8 cellular contexts compared by ENCODE assay signal in genomic region chr3:71247221-71247947, GRCh38.
DNase-seq lines count a peak whose midpoint lies in the region; FAIRE-seq and TF ChIP-seq lines count a peak whose summit lies in the region.

No MANE protein-coding gene starts in this region.

- H3K27ac Mint-ChIP-seq in Calu3 (ENCODE audit: unreplicated experiment) = peak overlapping the region; percentile 89
- no peak overlapping the region for H3K27ac Mint-ChIP-seq in MCF 10A (ENCODE audit: low read depth, unreplicated experiment)
- peak overlapping the region; percentile 91 for H3K27ac Mint-ChIP-seq in mesothelial cell of epicardium

- no peak overlapping the region for H3K27ac ChIP-seq in WERI-Rb-1

- intact Hi-C loops in Calu3 (cut with micrococcal nuclease; ENCODE audit: unreplicated experiment) (loop anchor here (5.0 to 10.0 kb wide), 3 partner anchors 55 to 335 kb away; partner anchors contain the start of gene FOXP1), MCF 10A (cut with micrococcal nuclease) (no loop called here)

- POLR2A ChIA-PET in MCF 10A (lab: Yijun Ruan, JAX) = no interaction called here

- H3K36me3 Mint-ChIP-seq in Calu3 (ENCODE audit: insufficient read depth, unreplicated experiment) (peaks cover 13% of the 10 kb centered on the region), MCF 10A (ENCODE audit: insufficient read depth, unreplicated experiment) (peaks cover 5% of the 10 kb centered on the region), mesothelial cell of epicardium (no peaks in the 10 kb centered on the region)

- CTCF ChIA-PET in Calu3 (lab: Charles Lee) = interaction anchor here (0.8 to 1.1 kb wide), 2 partner anchors 39 to 106 kb away, joined by 3 to 4 read pairs; no protein-coding TSS in a partner anchor
- CTCF ChIA-PET in MCF 10A (lab: Yijun Ruan, JAX) = interaction anchor here (0.7 kb wide), 2 partner anchors 393 to 1765 kb away, joined by 3 read pairs; no protein-coding TSS in a partner anchor

- no peaks in the 10 kb centered on the region for H3K27me3 ChIP-seq in WERI-Rb-1 (ENCODE audit: insufficient read depth, low read depth, severe bottlenecking)

- H3K27me3 Mint-ChIP-seq in Calu3 (ENCODE audit: unreplicated experiment) = no peaks in the 10 kb centered on the region
- no peaks in the 10 kb centered on the region for H3K27me3 Mint-ChIP-seq in MCF 10A (ENCODE audit: insufficient read depth, unreplicated experiment)
- H3K27me3 Mint-ChIP-seq in mesothelial cell of epicardium (ENCODE audit: low read depth) = no peaks in the 10 kb centered on the region

- DNase-seq in Calu3 (peak; percentile 58), HTR-8/SVneo (ENCODE audit: insufficient read length, low spot score) (peak; percentile 57), MCF 10A (ENCODE audit: unreplicated experiment) (peak; percentile 51), mesothelial cell of epicardium (ENCODE audit: low spot score in 2 of 2, unreplicated experiment in 2 of 2) (peak in 1 of 2 experiments; percentile 46), Kasumi-1 (lab: John Stamatoyannopoulos, UW) (no peak), DMS153 treated with DMSO at 0.1 percent for 48 hours (lab: John Stamatoyannopoulos, UW; ENCODE audit: unreplicated experiment) (no peak), WERI-Rb-1 (no peak)
- no peak for DNase-seq in stimulated activated CD4-positive, alpha-beta T cell treated with anti-CD3 and anti-CD28 coated beads, Interleukin-4, amount 100 ng/mL, for 4 hours

- H3K36me3 ChIP-seq in WERI-Rb-1 = no peaks in the 10 kb centered on the region

- H3K4me3 Mint-ChIP-seq in Calu3 (ENCODE audit: low read depth, unreplicated experiment) = peak overlapping the region; percentile 56
- no peak overlapping the region for H3K4me3 Mint-ChIP-seq in MCF 10A (ENCODE audit: unreplicated experiment)
- H3K4me3 Mint-ChIP-seq in mesothelial cell of epicardium = no peak overlapping the region

- H3K9me3 ChIP-seq in WERI-Rb-1 (ENCODE audit: severe bottlenecking) = no peaks in the 10 kb centered on the region

- BruUV-seq in Calu3 (replicated peaks; lab: Mats Ljungman, UMichigan) (no TSS peak), MCF 10A (replicated peaks; lab: Mats Ljungman, UMichigan) (no TSS peak)

- H3K9me3 Mint-ChIP-seq in Calu3 (ENCODE audit: low read depth, unreplicated experiment) = no peaks in the 10 kb centered on the region
- H3K9me3 Mint-ChIP-seq in MCF 10A (ENCODE audit: unreplicated experiment) = no peaks in the 10 kb centered on the region
- H3K9me3 Mint-ChIP-seq in mesothelial cell of epicardium = peaks cover 8% of the 10 kb centered on the region

- TF ChIP-seq CTCF in Calu3 (IDR thresholded peaks at IDR 0.05; ENCODE audit: unreplicated experiment) = no peak
- TF ChIP-seq CTCF in MCF 10A (IDR thresholded peaks at IDR 0.05; ENCODE audit: unreplicated experiment) = no peak
- TF ChIP-seq CTCF in mesothelial cell of epicardium (IDR thresholded peaks at IDR 0.05; ENCODE audit: unreplicated experiment) = no peak
- no peak for TF ChIP-seq CTCF in WERI-Rb-1 (IDR thresholded peaks at IDR 0.05; ENCODE audit: low read depth, low read length)

- H3K4me1 Mint-ChIP-seq in Calu3 (ENCODE audit: low read depth, unreplicated experiment) (peaks cover 55% of the 10 kb centered on the region), MCF 10A (ENCODE audit: insufficient read depth, unreplicated experiment) (peaks cover 8% of the 10 kb centered on the region), mesothelial cell of epicardium (peaks cover 67% of the 10 kb centered on the region)

- no peak overlapping the region for H3K4me3 ChIP-seq in WERI-Rb-1 (ENCODE audit: low read depth, low read length)

- FAIRE-seq in HTR-8/SVneo (lab: Jason Lieb, UNC) = no peak

Comparison
In these comparisons a context has a peak if more than half of its experiments do, and no peak if none do; other contexts are left out.
1. DNase-seq: peak in Calu3 (single experiment), HTR-8/SVneo (single experiment) and MCF 10A (single experiment); none in Kasumi-1 (0 of 2), DMS153 treated with DMSO at 0.1 percent for 48 hours (single experiment), stimulated activated CD4-positive, alpha-beta T cell treated with anti-CD3 and anti-CD28 coated beads, Interleukin-4, amount 100 ng/mL, for 4 hours (0 of 2) and WERI-Rb-1 (single experiment).